ENCODE assay signal across 8 cellular contexts in genomic region chr10:5692476-5693358, GRCh38. TPM values are rescaled to one million over a fixed set of nuclear protein-coding genes. Genes with fewer than 3 reads are reported as not detected.
DNase-seq lines count a peak whose midpoint lies in the region; ATAC-seq and FAIRE-seq lines count a peak whose summit lies in the region.

No MANE protein-coding gene starts in this region.

- in situ Hi-C loops in ACHN (cut with HindIII; ENCODE audit: low pct_ligation_motif_present, low pct_unique_long_range_greater_than_20kb, low sequenced_read_pairs), result no loop called here

- DNase-seq in ACHN (peak; percentile 46), GM19239 (ENCODE audit: insufficient read length, low spot score) (no peak), ecto neural progenitor cell (ENCODE audit: low spot score) (peak; percentile 78), lung microvascular endothelial cell (ENCODE audit: low read depth in 2 of 2) (peak; percentile 52 to 67), A172 (ENCODE audit: low spot score) (no peak)
- peak; percentile 39 to 56 for DNase-seq in activated CD4-positive, alpha-beta T cell treated with anti-CD3 and anti-CD28 coated beads, Interleukin-2, amount 50 U/mL, for 4 hours
- peak; percentile 25 for DNase-seq in stimulated activated CD8-positive, alpha-beta memory T cell treated with anti-CD3 and anti-CD28 coated beads, Interleukin-12 subunit alpha, Interleukin-12 subunit beta, amount 100 ng/mL, for 24 hours (ENCODE audit: extremely low read depth)

- ATAC-seq in HG03432 (IDR thresholded peaks at IDR 0.05; ENCODE audit: unreplicated experiment), result peak; percentile 83

- FAIRE-seq in GM19239 (lab: Jason Lieb, UNC), result peak; percentile 82

RNA-seq across cellular contexts. Expression of gene TASOR2, which starts 8.1 kb away (rescaled TPM):
- total RNA-seq in lung microvascular endothelial cell, result 34.9 and 53.6 TPM in 2 replicates
- total RNA-seq in A172 (2014; rRNA removed; shearing (Covaris generic)), result 59.0 and 77.7 TPM in 2 replicates

RNA-seq across cellular contexts. Expression of gene ASB13, which starts 26.3 kb away (rescaled TPM):
- 12.9 and 18.5 TPM in 2 replicates for total RNA-seq in lung microvascular endothelial cell
- 9.5 and 11.0 TPM in 2 replicates for total RNA-seq in A172 (2014; rRNA removed; shearing (Covaris generic))

Comparison
In these comparisons a context has a peak if more than half of its experiments do, and no peak if none do; other contexts are left out.
1. DNase-seq: peak in ACHN (single experiment), activated CD4-positive, alpha-beta T cell treated with anti-CD3 and anti-CD28 coated beads, Interleukin-2, amount 50 U/mL, for 4 hours (2 of 2), ecto neural progenitor cell (single experiment), lung microvascular endothelial cell (2 of 2) and stimulated activated CD8-positive, alpha-beta memory T cell treated with anti-CD3 and anti-CD28 coated beads, Interleukin-12 subunit alpha, Interleukin-12 subunit beta, amount 100 ng/mL, for 24 hours (single experiment); none in GM19239 (single experiment) and A172 (single experiment).